ENCODE assay signal across 8 cellular contexts in genomic region chr10:46992794-46993552, GRCh38.
DNase-seq lines count a peak whose midpoint lies in the region; ATAC-seq and TF ChIP-seq lines count a peak whose summit lies in the region.

No MANE protein-coding gene starts in this region.

- no peaks in the 10 kb centered on the region for H3K9me2 ChIP-seq in PC-3 (replicated peaks; ENCODE audit: low read length)

- H3K4me3 ChIP-seq in PC-3 (ENCODE audit: low read length), result no peak overlapping the region
- no peak overlapping the region for H3K4me3 ChIP-seq in epithelial cell of esophagus (ENCODE audit: low read length)
- no peak overlapping the region for H3K4me3 ChIP-seq in neuronal stem cell (ENCODE audit: low read length in 2 of 2)

- H3K36me3 ChIP-seq in PC-3 (ENCODE audit: low read depth, low read length), result no peaks in the 10 kb centered on the region
- H3K36me3 ChIP-seq in neuronal stem cell (replicated peaks in 1 of 2; ENCODE audit: control insufficient read depth in 2 of 2, insufficient read depth in 2 of 2, low read length in 2 of 2), result no peaks in the 10 kb centered on the region

- H3K9me3 ChIP-seq in PC-3 (ENCODE audit: low read length) (no peaks in the 10 kb centered on the region), neuronal stem cell (replicated peaks in 1 of 2; ENCODE audit: control insufficient read depth in 2 of 2, insufficient read depth in 1 of 2, low read depth in 1 of 2, low read length in 2 of 2) (peaks cover 0 to 2% of the 10 kb centered on the region in 2 donors)

- H3K18ac ChIP-seq in neuronal stem cell (ENCODE audit: low read length), result peak overlapping the region; percentile 85

- H3F3A ChIP-seq in PC-3 (ENCODE audit: low read length, unreplicated experiment), result no peaks in the 10 kb centered on the region

- no peak overlapping the region for H2BK5ac ChIP-seq in neuronal stem cell (ENCODE audit: low read length)

- H3K79me1 ChIP-seq in neuronal stem cell (ENCODE audit: low read depth, low read length), result no peaks in the 10 kb centered on the region

- no CpG with 5 or more reads among the region's 7 CpGs for WGBS in neuronal stem cell (ENCODE audit: extremely low coverage in 2 of 2, insufficient read length in 2 of 2, insufficient replicate concordance in 1 of 2), 2 donors

- H3K23ac ChIP-seq in neuronal stem cell (ENCODE audit: low read depth, low read length, poor library complexity), result no peak overlapping the region

- CTCF ChIA-PET in PC-3 (lab: Charles Lee), result no interaction called here

- no peaks in the 10 kb centered on the region for H3K4me1 ChIP-seq in PC-3 (ENCODE audit: insufficient read depth, low read length)
- H3K4me1 ChIP-seq in neuronal stem cell (ENCODE audit: control insufficient read depth in 2 of 2, insufficient read depth in 1 of 2, low read depth in 1 of 2, low read length in 2 of 2), result peaks cover 0 to 4% of the 10 kb centered on the region in 2 donors

- peak overlapping the region; percentile 53 for H4K91ac ChIP-seq in neuronal stem cell (ENCODE audit: low read depth, low read length, poor library complexity)

- no peaks in the 10 kb centered on the region for H3K27me3 ChIP-seq in PC-3 (ENCODE audit: low read length)
- no peaks in the 10 kb centered on the region for H3K27me3 ChIP-seq in neuronal stem cell (ENCODE audit: control insufficient read depth in 3 of 3, insufficient read depth in 3 of 3, low read depth in 1 of 3, low read length in 3 of 3)

- DNase-seq in SIG-M5 treated with dmso at 0.1 percent for 504 hours (lab: John Stamatoyannopoulos, UW; ENCODE audit: unreplicated experiment) (peak; percentile 63), SIG-M5 (lab: John Stamatoyannopoulos, UW) (no peak), PC-3 (peak; percentile 44), epithelial cell of esophagus (ENCODE audit: low read depth) (peak; percentile 41), neuronal stem cell (ENCODE audit: low spot score) (no peak)
- no peak for DNase-seq in activated CD8-positive, alpha-beta memory T cell treated with anti-CD3 and anti-CD28 coated beads, Interleukin-2, amount 50 U/mL, for 4 hours

- intact Hi-C loops in PC-3 (cut with micrococcal nuclease), result no loop called here

- H3K79me2 ChIP-seq in PC-3 (ENCODE audit: low read length), result no peaks in the 10 kb centered on the region

- POLR2A ChIA-PET in PC-3 (lab: Charles Lee; ENCODE audit: unreplicated experiment), result no interaction called here

- no TSS peak for BruUV-seq in PC-3 (replicated peaks; lab: Mats Ljungman, UMichigan)

- H2AFZ ChIP-seq in PC-3 (ENCODE audit: low read length) (peak overlapping the region; percentile 64), neuronal stem cell (ENCODE audit: low read length) (peak overlapping the region; percentile 98)

- no peak overlapping the region for H3K14ac ChIP-seq in neuronal stem cell (ENCODE audit: low read length)

- H3K27ac ChIP-seq in PC-3 (ENCODE audit: low read length), result no peak overlapping the region
- no peak overlapping the region for H3K27ac ChIP-seq in neuronal stem cell (replicated peaks; ENCODE audit: low read length)

- H3K4ac ChIP-seq in neuronal stem cell (ENCODE audit: low read length), result no peak overlapping the region

- H2BK120ac ChIP-seq in neuronal stem cell (ENCODE audit: low read depth, low read length), result no peak overlapping the region

- H4K20me1 ChIP-seq in PC-3 (ENCODE audit: low read length), result no peaks in the 10 kb centered on the region

- peak overlapping the region; percentile 43 for H2AK5ac ChIP-seq in neuronal stem cell (ENCODE audit: low read depth, low read length)

- H3K9ac ChIP-seq in PC-3 (ENCODE audit: low read length) (no peak overlapping the region), neuronal stem cell (ENCODE audit: low read depth, low read length, poor library complexity) (no peak overlapping the region)

- ATAC-seq in PC-3, result peak; percentile 45; the same call in 1 of the 2 replicates
- ATAC-seq in HG03159 (IDR thresholded peaks at IDR 0.05; ENCODE audit: unreplicated experiment), result no peak
- no peak for ATAC-seq in GM21786 (IDR thresholded peaks at IDR 0.05; ENCODE audit: unreplicated experiment)

- no peak overlapping the region for H4K8ac ChIP-seq in neuronal stem cell (ENCODE audit: low read depth, low read length)

- H2BK12ac ChIP-seq in neuronal stem cell (ENCODE audit: low read length), result no peak overlapping the region

- no peak overlapping the region for H3K4me2 ChIP-seq in PC-3 (ENCODE audit: low read length)
- no peak overlapping the region for H3K4me2 ChIP-seq in neuronal stem cell (ENCODE audit: insufficient read depth, low read length, poor library complexity, severe bottlenecking)

- no peak overlapping the region for H2BK15ac ChIP-seq in neuronal stem cell (ENCODE audit: low read length)

- peak; percentile 59 for TF ChIP-seq CTCF in PC-3 (conservative IDR thresholded peaks at IDR 0.05; ENCODE audit: low read depth, low read length)
- peak; percentile 53 for TF ChIP-seq CTCF in epithelial cell of esophagus (IDR thresholded peaks at IDR 0.05; ENCODE audit: insufficient read depth, low read depth, low read length, missing control alignments)

Comparison
In these comparisons a context has a peak if more than half of its experiments do, and no peak if none do; other contexts are left out.
1. DNase-seq: peak in SIG-M5 treated with dmso at 0.1 percent for 504 hours (single experiment), PC-3 (single experiment) and epithelial cell of esophagus (single experiment); none in SIG-M5 (single experiment), neuronal stem cell (single experiment) and activated CD8-positive, alpha-beta memory T cell treated with anti-CD3 and anti-CD28 coated beads, Interleukin-2, amount 50 U/mL, for 4 hours (single experiment).